1 cellular context compared by ENCODE assay signal in the genomic region with DNA sequence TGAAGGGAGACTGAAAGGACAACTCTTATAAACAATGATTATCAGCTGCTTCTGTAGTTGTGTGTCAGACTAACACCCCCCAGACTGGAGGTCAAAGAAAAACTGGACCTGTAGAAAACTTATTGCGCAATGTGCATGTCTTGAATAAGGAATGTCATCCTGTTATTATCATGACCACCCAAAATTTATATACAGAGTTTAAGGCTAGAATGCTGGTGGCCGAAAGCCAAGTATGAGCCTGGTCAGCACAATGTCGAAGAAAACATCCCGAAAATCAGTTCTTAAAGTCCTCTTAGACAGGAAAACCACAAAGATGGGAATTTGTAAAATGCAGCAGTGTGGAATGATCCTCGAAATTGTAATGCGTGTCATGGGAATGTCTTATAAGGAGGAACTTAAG.
A peak's percentile ranks its signal among the peaks of the same experiment; 100 is the strongest.
TF ChIP-seq lines count a peak whose summit lies in the region.

No MANE protein-coding gene starts in this region.

TF ChIP-seq in HepG2, 621 proteins besides CTCF, POLR2A, EP300 and RAD21:
- TF ChIP-seq MAZ (IDR thresholded peaks at IDR 0.05; ENCODE audit: borderline replicate concordance, low read depth, low read length) (no peak), MAZ (CRISPR knock-in tag; IDR thresholded peaks at IDR 0.05; ENCODE audit: low read depth) (no peak), CEBPG (CRISPR knock-in tag; IDR thresholded peaks at IDR 0.05) (peak; percentile 25; the same call in 1 of the 2 replicates), TOE1 (CRISPR knock-in tag; IDR thresholded peaks at IDR 0.05) (no peak), FOSL2 (CRISPR knock-in tag; IDR thresholded peaks at IDR 0.05) (no peak), SNAPC2 (CRISPR knock-in tag; IDR thresholded peaks at IDR 0.05) (no peak), ZNF674 (CRISPR knock-in tag; IDR thresholded peaks at IDR 0.05; ENCODE audit: low read depth) (no peak), DMAP1 (CRISPR knock-in tag; IDR thresholded peaks at IDR 0.05) (no peak), ZNF577 (CRISPR knock-in tag; IDR thresholded peaks at IDR 0.05; ENCODE audit: borderline replicate concordance, low read depth) (no peak), ZNF883 (CRISPR knock-in tag; IDR thresholded peaks at IDR 0.05; ENCODE audit: not compliant biosample characterization) (no peak), MYC (CRISPR knock-in tag; IDR thresholded peaks at IDR 0.05; ENCODE audit: borderline replicate concordance) (no peak), ZNF563 (CRISPR knock-in tag; IDR thresholded peaks at IDR 0.05) (no peak), CEBPB (IDR thresholded peaks at IDR 0.05; ENCODE audit: borderline replicate concordance, low read depth, low read length) (peak; percentile 88), FOXP1 (IDR thresholded peaks at IDR 0.05) (no peak), FOXP1 (CRISPR knock-in tag; IDR thresholded peaks at IDR 0.05) (no peak), YY1 (IDR thresholded peaks at IDR 0.05; ENCODE audit: insufficient read depth, insufficient replicate concordance, low read depth, low read length) (no peak), POLR2AphosphoS5 (IDR thresholded peaks at IDR 0.05; ENCODE audit: low read depth, low read length) (no peak)
- TF ChIP-seq, protein P1, sequence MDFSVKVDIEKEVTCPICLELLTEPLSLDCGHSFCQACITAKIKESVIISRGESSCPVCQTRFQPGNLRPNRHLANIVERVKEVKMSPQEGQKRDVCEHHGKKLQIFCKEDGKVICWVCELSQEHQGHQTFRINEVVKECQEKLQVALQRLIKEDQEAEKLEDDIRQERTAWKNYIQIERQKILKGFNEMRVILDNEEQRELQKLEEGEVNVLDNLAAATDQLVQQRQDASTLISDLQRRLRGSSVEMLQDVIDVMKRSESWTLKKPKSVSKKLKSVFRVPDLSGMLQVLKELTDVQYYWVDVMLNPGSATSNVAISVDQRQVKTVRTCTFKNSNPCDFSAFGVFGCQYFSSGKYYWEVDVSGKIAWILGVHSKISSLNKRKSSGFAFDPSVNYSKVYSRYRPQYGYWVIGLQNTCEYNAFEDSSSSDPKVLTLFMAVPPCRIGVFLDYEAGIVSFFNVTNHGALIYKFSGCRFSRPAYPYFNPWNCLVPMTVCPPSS (IDR thresholded peaks at IDR 0.05), result no peak
- TF ChIP-seq, protein P2, sequence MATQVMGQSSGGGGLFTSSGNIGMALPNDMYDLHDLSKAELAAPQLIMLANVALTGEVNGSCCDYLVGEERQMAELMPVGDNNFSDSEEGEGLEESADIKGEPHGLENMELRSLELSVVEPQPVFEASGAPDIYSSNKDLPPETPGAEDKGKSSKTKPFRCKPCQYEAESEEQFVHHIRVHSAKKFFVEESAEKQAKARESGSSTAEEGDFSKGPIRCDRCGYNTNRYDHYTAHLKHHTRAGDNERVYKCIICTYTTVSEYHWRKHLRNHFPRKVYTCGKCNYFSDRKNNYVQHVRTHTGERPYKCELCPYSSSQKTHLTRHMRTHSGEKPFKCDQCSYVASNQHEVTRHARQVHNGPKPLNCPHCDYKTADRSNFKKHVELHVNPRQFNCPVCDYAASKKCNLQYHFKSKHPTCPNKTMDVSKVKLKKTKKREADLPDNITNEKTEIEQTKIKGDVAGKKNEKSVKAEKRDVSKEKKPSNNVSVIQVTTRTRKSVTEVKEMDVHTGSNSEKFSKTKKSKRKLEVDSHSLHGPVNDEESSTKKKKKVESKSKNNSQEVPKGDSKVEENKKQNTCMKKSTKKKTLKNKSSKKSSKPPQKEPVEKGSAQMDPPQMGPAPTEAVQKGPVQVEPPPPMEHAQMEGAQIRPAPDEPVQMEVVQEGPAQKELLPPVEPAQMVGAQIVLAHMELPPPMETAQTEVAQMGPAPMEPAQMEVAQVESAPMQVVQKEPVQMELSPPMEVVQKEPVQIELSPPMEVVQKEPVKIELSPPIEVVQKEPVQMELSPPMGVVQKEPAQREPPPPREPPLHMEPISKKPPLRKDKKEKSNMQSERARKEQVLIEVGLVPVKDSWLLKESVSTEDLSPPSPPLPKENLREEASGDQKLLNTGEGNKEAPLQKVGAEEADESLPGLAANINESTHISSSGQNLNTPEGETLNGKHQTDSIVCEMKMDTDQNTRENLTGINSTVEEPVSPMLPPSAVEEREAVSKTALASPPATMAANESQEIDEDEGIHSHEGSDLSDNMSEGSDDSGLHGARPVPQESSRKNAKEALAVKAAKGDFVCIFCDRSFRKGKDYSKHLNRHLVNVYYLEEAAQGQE (IDR thresholded peaks at IDR 0.05; ENCODE audit: borderline replicate concordance in 1 of 2, low read depth in 1 of 2, low read length in 2 of 2), result no peak
